13 cellular contexts compared by ENCODE assay signal in genomic region chr12:96274331-96274730, GRCh38.
A peak's percentile ranks its signal among the peaks of the same experiment; 100 is the strongest.
DNase-seq lines count a peak whose midpoint lies in the region; ATAC-seq and TF ChIP-seq lines count a peak whose summit lies in the region.
"Had no signal": no experiment of that assay in that cellular context is flagged by ENCODE, and none has a peak within 500 bp of the region (broad histone marks: within the 10 kb centered on the region; RNA-seq: fewer than 3 reads in every experiment).

No MANE protein-coding gene starts in this region.

- H3K4me3 ChIP-seq in GM12865 (ENCODE audit: low read depth, low read length): no peak overlapping the region
- H3K4me3 ChIP-seq in astrocyte of the spinal cord (ENCODE audit: low read depth, low read length): no peak overlapping the region
- no peak overlapping the region for H3K4me3 ChIP-seq in heart left ventricle
- H3K4me3 ChIP-seq: vagina had no signal

- H3K27me3 ChIP-seq in heart left ventricle: no peaks in the 10 kb centered on the region
- H3K27me3 ChIP-seq: neutrophil, vagina had no signal

- H3K27ac ChIP-seq in heart left ventricle: no peak overlapping the region
- H3K27ac ChIP-seq: neutrophil, vagina had no signal

- peaks cover 19 to 38% of the 10 kb centered on the region in 2 donors for H3K4me1 Mint-ChIP-seq in natural killer cell treated with Interleukin-12 subunit alpha and Interleukin-12 subunit beta and Interleukin-15 and Interleukin-18, amount 100 ng/mL, for 72 hours (ENCODE audit: low read depth in 2 of 2)
- H3K4me1 Mint-ChIP-seq: H9 had no signal

- no peak for TF ChIP-seq POLR2A in heart left ventricle (IDR thresholded peaks at IDR 0.05)

- intact Hi-C loops in heart left ventricle (cut with DNase I): no loop called here

- H3K36me3 Mint-ChIP-seq in natural killer cell treated with Interleukin-12 subunit alpha and Interleukin-12 subunit beta and Interleukin-15 and Interleukin-18, amount 100 ng/mL, for 72 hours: peaks cover 9% of the 10 kb centered on the region

- DNase-seq in GM12865 (ENCODE audit: low read depth) (peak; percentile 24), astrocyte of the spinal cord (ENCODE audit: low read depth, low spot score) (peak; percentile 42), NCI-H2029 (lab: John Stamatoyannopoulos, UW) (no peak), heart left ventricle (no peak), H4 (ENCODE audit: low spot score) (no peak)
- DNase-seq in natural killer cell treated with Interleukin-12 subunit alpha and Interleukin-12 subunit beta and Interleukin-15 and Interleukin-18, amount 100 ng/mL, for 72 hours (ENCODE audit: low spot score): no peak
- DNase-seq: H9, islet precursor cell, NCI-H2029 treated with DMSO at 0.1 percent for 48 hours had no signal

- H3K36me3 ChIP-seq in heart left ventricle: peaks cover 0 to 82% (median 67%) of the 10 kb centered on the region in 9 donors

- no peaks in the 10 kb centered on the region for H3K9me3 ChIP-seq in heart left ventricle
- H3K9me3 ChIP-seq: neutrophil, vagina had no signal

- peak overlapping the region; percentile 2 to 45 for H3K27ac Mint-ChIP-seq in natural killer cell treated with Interleukin-12 subunit alpha and Interleukin-12 subunit beta and Interleukin-15 and Interleukin-18, amount 100 ng/mL, for 72 hours
- H3K27ac Mint-ChIP-seq: H9 had no signal

- TF ChIP-seq CTCF in GM12865 (IDR thresholded peaks at IDR 0.05; ENCODE audit: insufficient read depth, low read depth, low read length, missing control alignments): no peak
- TF ChIP-seq CTCF in astrocyte of the spinal cord (IDR thresholded peaks at IDR 0.05; ENCODE audit: low read depth, low read length): no peak
- no peak for TF ChIP-seq CTCF in heart left ventricle (IDR thresholded peaks at IDR 0.05)

- no peak overlapping the region for H3K4me3 Mint-ChIP-seq in natural killer cell treated with Interleukin-12 subunit alpha and Interleukin-12 subunit beta and Interleukin-15 and Interleukin-18, amount 100 ng/mL, for 72 hours
- H3K4me3 Mint-ChIP-seq: H9 had no signal

- in situ Hi-C loops in astrocyte of the spinal cord (cut with HindIII; ENCODE audit: low sequenced_read_pairs): no loop called here

- H3K9me3 Mint-ChIP-seq in natural killer cell treated with Interleukin-12 subunit alpha and Interleukin-12 subunit beta and Interleukin-15 and Interleukin-18, amount 100 ng/mL, for 72 hours: no peaks in the 10 kb centered on the region
- H3K9me3 Mint-ChIP-seq: H9 had no signal

- no peaks in the 10 kb centered on the region for H3K4me1 ChIP-seq in heart left ventricle
- H3K4me1 ChIP-seq: vagina had no signal

- ATAC-seq in HG02884 (IDR thresholded peaks at IDR 0.05; ENCODE audit: unreplicated experiment) (peak; percentile 84), heart left ventricle (no peak), HG03139 (IDR thresholded peaks at IDR 0.05; ENCODE audit: unreplicated experiment) (no peak)
- ATAC-seq in natural killer cell treated with Interleukin-12 subunit alpha and Interleukin-12 subunit beta and Interleukin-15 and Interleukin-18, amount 100 ng/mL, for 72 hours: peak in 1 of 2 donors; percentile 65

- no peaks in the 10 kb centered on the region for H3K27me3 Mint-ChIP-seq in natural killer cell treated with Interleukin-12 subunit alpha and Interleukin-12 subunit beta and Interleukin-15 and Interleukin-18, amount 100 ng/mL, for 72 hours

Comparison
In these comparisons a context has a peak if more than half of its experiments do, and no peak if none do; other contexts are left out.
1. DNase-seq: peak in GM12865 (single experiment) and astrocyte of the spinal cord (single experiment); none in natural killer cell treated with Interleukin-12 subunit alpha and Interleukin-12 subunit beta and Interleukin-15 and Interleukin-18, amount 100 ng/mL, for 72 hours (single experiment), NCI-H2029 (single experiment), heart left ventricle (0 of 5) and H4 (single experiment).